2 cellular contexts compared by ENCODE assay signal in the genomic region with DNA sequence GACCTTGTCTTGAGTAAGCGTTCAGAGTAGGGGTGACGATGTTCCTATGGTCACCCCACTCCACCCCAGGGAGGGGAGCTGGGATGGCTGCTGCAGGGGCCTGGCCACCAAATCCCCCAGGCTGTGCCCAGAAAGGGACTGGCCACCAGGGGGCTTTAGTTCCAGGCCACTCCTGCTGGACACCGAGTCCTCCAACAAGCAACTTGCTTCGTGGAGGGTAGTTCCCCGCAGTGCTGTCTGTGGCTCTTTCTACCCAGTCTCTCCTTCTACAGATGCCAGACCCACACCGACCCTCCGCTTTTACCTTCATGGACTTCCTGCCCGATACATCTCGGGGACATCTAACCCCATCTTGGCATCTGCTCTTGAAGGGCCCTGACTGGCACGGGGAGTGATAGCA.
A peak's percentile ranks its signal among the peaks of the same experiment; 100 is the strongest.
TF ChIP-seq lines count a peak whose summit lies in the region.

No MANE protein-coding gene starts in this region.

TF ChIP-seq in IMR-90, 13 proteins besides CTCF, POLR2A, EP300 and RAD21:
- TF ChIP-seq SMC3 (IDR thresholded peaks at IDR 0.05; ENCODE audit: low read depth, low read length) (peak; percentile 23; the same call in 1 of the 2 replicates), MXI1 (IDR thresholded peaks at IDR 0.05; ENCODE audit: borderline replicate concordance, low read depth, low read length) (no peak)

TF ChIP-seq in liver, 16 proteins besides CTCF, POLR2A, EP300 and RAD21:
- TF ChIP-seq, protein P1, sequence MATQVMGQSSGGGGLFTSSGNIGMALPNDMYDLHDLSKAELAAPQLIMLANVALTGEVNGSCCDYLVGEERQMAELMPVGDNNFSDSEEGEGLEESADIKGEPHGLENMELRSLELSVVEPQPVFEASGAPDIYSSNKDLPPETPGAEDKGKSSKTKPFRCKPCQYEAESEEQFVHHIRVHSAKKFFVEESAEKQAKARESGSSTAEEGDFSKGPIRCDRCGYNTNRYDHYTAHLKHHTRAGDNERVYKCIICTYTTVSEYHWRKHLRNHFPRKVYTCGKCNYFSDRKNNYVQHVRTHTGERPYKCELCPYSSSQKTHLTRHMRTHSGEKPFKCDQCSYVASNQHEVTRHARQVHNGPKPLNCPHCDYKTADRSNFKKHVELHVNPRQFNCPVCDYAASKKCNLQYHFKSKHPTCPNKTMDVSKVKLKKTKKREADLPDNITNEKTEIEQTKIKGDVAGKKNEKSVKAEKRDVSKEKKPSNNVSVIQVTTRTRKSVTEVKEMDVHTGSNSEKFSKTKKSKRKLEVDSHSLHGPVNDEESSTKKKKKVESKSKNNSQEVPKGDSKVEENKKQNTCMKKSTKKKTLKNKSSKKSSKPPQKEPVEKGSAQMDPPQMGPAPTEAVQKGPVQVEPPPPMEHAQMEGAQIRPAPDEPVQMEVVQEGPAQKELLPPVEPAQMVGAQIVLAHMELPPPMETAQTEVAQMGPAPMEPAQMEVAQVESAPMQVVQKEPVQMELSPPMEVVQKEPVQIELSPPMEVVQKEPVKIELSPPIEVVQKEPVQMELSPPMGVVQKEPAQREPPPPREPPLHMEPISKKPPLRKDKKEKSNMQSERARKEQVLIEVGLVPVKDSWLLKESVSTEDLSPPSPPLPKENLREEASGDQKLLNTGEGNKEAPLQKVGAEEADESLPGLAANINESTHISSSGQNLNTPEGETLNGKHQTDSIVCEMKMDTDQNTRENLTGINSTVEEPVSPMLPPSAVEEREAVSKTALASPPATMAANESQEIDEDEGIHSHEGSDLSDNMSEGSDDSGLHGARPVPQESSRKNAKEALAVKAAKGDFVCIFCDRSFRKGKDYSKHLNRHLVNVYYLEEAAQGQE (IDR thresholded peaks at IDR 0.05), result no peak
- TF ChIP-seq EGR1 (IDR thresholded peaks at IDR 0.05; ENCODE audit: low read depth in 2 of 2), result no peak
- no peak for TF ChIP-seq JUND (IDR thresholded peaks at IDR 0.05)
- no peak for TF ChIP-seq HNF4A (conservative IDR thresholded peaks at IDR 0.05)
- no peak for TF ChIP-seq HNF4G (IDR thresholded peaks at IDR 0.05)
- TF ChIP-seq, protein P2, sequence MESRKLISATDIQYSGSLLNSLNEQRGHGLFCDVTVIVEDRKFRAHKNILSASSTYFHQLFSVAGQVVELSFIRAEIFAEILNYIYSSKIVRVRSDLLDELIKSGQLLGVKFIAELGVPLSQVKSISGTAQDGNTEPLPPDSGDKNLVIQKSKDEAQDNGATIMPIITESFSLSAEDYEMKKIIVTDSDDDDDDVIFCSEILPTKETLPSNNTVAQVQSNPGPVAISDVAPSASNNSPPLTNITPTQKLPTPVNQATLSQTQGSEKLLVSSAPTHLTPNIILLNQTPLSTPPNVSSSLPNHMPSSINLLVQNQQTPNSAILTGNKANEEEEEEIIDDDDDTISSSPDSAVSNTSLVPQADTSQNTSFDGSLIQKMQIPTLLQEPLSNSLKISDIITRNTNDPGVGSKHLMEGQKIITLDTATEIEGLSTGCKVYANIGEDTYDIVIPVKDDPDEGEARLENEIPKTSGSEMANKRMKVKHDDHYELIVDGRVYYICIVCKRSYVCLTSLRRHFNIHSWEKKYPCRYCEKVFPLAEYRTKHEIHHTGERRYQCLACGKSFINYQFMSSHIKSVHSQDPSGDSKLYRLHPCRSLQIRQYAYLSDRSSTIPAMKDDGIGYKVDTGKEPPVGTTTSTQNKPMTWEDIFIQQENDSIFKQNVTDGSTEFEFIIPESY (IDR thresholded peaks at IDR 0.05), result no peak
- no peak for TF ChIP-seq FOXA2 (IDR thresholded peaks at IDR 0.05)
- TF ChIP-seq TAF1 (conservative IDR thresholded peaks at IDR 0.05), result no peak
- TF ChIP-seq RXRA (IDR thresholded peaks at IDR 0.05), result no peak
- no peak for TF ChIP-seq NR2F2 (IDR thresholded peaks at IDR 0.05)
- TF ChIP-seq, protein P3, sequence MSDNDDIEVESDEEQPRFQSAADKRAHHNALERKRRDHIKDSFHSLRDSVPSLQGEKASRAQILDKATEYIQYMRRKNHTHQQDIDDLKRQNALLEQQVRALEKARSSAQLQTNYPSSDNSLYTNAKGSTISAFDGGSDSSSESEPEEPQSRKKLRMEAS (IDR thresholded peaks at IDR 0.05), result no peak
- TF ChIP-seq, protein P4, sequence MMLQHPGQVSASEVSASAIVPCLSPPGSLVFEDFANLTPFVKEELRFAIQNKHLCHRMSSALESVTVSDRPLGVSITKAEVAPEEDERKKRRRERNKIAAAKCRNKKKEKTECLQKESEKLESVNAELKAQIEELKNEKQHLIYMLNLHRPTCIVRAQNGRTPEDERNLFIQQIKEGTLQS (IDR thresholded peaks at IDR 0.05), result no peak
- no peak for TF ChIP-seq FOXA1 (IDR thresholded peaks at IDR 0.05)
- TF ChIP-seq YY1 (IDR thresholded peaks at IDR 0.05), result no peak
- TF ChIP-seq GABPA (IDR thresholded peaks at IDR 0.05 in 1 of 2, conservative IDR thresholded peaks at IDR 0.05 in 1 of 2), result no peak
- TF ChIP-seq SP1 (IDR thresholded peaks at IDR 0.05), result no peak
